ENCODE assay signal across 9 cellular contexts in genomic region chr9:81113408-81114124, GRCh38.
DNase-seq lines count a peak whose midpoint lies in the region; ATAC-seq and TF ChIP-seq lines count a peak whose summit lies in the region.
"Had no signal": no experiment of that assay in that cellular context is flagged by ENCODE, and none has a peak within 500 bp of the region (broad histone marks: within the 10 kb centered on the region; RNA-seq: fewer than 3 reads in every experiment).

No MANE protein-coding gene starts in this region.

- peak overlapping the region; percentile 15 for H3K4me2 ChIP-seq in smooth muscle cell
- no peak overlapping the region for H3K4me2 ChIP-seq in PC-9

- H3K27ac Mint-ChIP-seq in activated CD4-positive, alpha-beta T cell treated with anti-CD3 and anti-CD28 coated beads, Interleukin-2, amount 10 ng/mL, durations not matched to agents 7 days and 5 days: peak overlapping the region; percentile 76

- CTCF ChIA-PET in activated CD4-positive, alpha-beta T cell treated with anti-CD3 and anti-CD28 coated beads, Interleukin-2, amount 10 ng/mL, durations not matched to agents 7 days and 5 days (lab: Charles Lee): no interaction called here
- CTCF ChIA-PET in PC-9 (lab: Charles Lee): no interaction called here

- 76% methylated on average over 7 of the region's 7 CpGs for WGBS in smooth muscle cell (ENCODE audit: low lambda C conversion rate)

- H3K4me1 Mint-ChIP-seq in activated CD4-positive, alpha-beta T cell treated with anti-CD3 and anti-CD28 coated beads, Interleukin-2, amount 10 ng/mL, durations not matched to agents 7 days and 5 days: peaks cover 12% of the 10 kb centered on the region

- H3K4me3 Mint-ChIP-seq in activated CD4-positive, alpha-beta T cell treated with anti-CD3 and anti-CD28 coated beads, Interleukin-2, amount 10 ng/mL, durations not matched to agents 7 days and 5 days: peak overlapping the region; percentile 1

- H3K9me3 ChIP-seq in SJCRH30 (replicated peaks) (no peaks in the 10 kb centered on the region), smooth muscle cell (replicated peaks; ENCODE audit: low read depth) (no peaks in the 10 kb centered on the region), PC-9 (ENCODE audit: insufficient read depth, low read depth) (no peaks in the 10 kb centered on the region)

- H3K27ac ChIP-seq in SJCRH30: peak overlapping the region; percentile 55
- H3K27ac ChIP-seq in smooth muscle cell (ENCODE audit: low read depth): no peak overlapping the region
- H3K27ac ChIP-seq in PC-9: no peak overlapping the region
- no peak overlapping the region for H3K27ac ChIP-seq in foreskin keratinocyte

- no peaks in the 10 kb centered on the region for H3K36me3 ChIP-seq in SJCRH30
- no peaks in the 10 kb centered on the region for H3K36me3 ChIP-seq in smooth muscle cell (ENCODE audit: low read depth)
- H3K36me3 ChIP-seq in PC-9 (ENCODE audit: low read depth): no peaks in the 10 kb centered on the region

- H3K9me2 ChIP-seq in PC-9 (ENCODE audit: insufficient read depth): no peaks in the 10 kb centered on the region

- H3K9ac ChIP-seq in smooth muscle cell (ENCODE audit: low read depth): no peak overlapping the region

- peaks cover 2% of the 10 kb centered on the region for H3K27me3 Mint-ChIP-seq in activated CD4-positive, alpha-beta T cell treated with anti-CD3 and anti-CD28 coated beads, Interleukin-2, amount 10 ng/mL, durations not matched to agents 7 days and 5 days

- H3K36me3 Mint-ChIP-seq in activated CD4-positive, alpha-beta T cell treated with anti-CD3 and anti-CD28 coated beads, Interleukin-2, amount 10 ng/mL, durations not matched to agents 7 days and 5 days (ENCODE audit: low read depth): no peaks in the 10 kb centered on the region

- DNase-seq in activated CD4-positive, alpha-beta T cell treated with anti-CD3 and anti-CD28 coated beads, Interleukin-2, amount 10 ng/mL, durations not matched to agents 7 days and 5 days: no peak
- DNase-seq in activated CD4-positive, alpha-beta T cell treated with anti-CD3 and anti-CD28 coated beads for 48 hours: no peak
- peak; percentile 100 for DNase-seq in MV-4-11 (lab: John Stamatoyannopoulos, UW)
- DNase-seq in SJCRH30: peak; percentile 78 to 84
- DNase-seq in smooth muscle cell (lab: John Stamatoyannopoulos, UW; ENCODE audit: unreplicated experiment): no peak
- DNase-seq in NCI-H2196 treated with DMSO at 0.1 percent for 48 hours (lab: John Stamatoyannopoulos, UW; ENCODE audit: unreplicated experiment): no peak
- DNase-seq in PC-9: no peak
- no peak for DNase-seq in foreskin keratinocyte

- no peaks in the 10 kb centered on the region for H3K27me3 ChIP-seq in SJCRH30
- H3K27me3 ChIP-seq in smooth muscle cell (ENCODE audit: low read depth): no peaks in the 10 kb centered on the region
- no peaks in the 10 kb centered on the region for H3K27me3 ChIP-seq in PC-9 (ENCODE audit: insufficient read depth, low read depth)
- no peaks in the 10 kb centered on the region for H3K27me3 ChIP-seq in foreskin keratinocyte

- H4K20me1 ChIP-seq in smooth muscle cell (ENCODE audit: low read depth) (no peaks in the 10 kb centered on the region), PC-9 (ENCODE audit: insufficient read depth) (no peaks in the 10 kb centered on the region)

- intact Hi-C loops in PC-9 (cut with micrococcal nuclease; ENCODE audit: unreplicated experiment): no loop called here

- H3K4me1 ChIP-seq in SJCRH30 (peaks cover 43% of the 10 kb centered on the region), smooth muscle cell (ENCODE audit: low read depth) (peaks cover 18% of the 10 kb centered on the region), PC-9 (replicated peaks; ENCODE audit: insufficient read depth) (peaks cover 8% of the 10 kb centered on the region), foreskin keratinocyte (peaks cover 7% of the 10 kb centered on the region)

- H3K9me3 Mint-ChIP-seq in activated CD4-positive, alpha-beta T cell treated with anti-CD3 and anti-CD28 coated beads, Interleukin-2, amount 10 ng/mL, durations not matched to agents 7 days and 5 days: no peaks in the 10 kb centered on the region

- no peaks in the 10 kb centered on the region for H3F3A ChIP-seq in smooth muscle cell (ENCODE audit: low read depth)
- H3F3A ChIP-seq in PC-9 (ENCODE audit: insufficient read depth, low read depth): peaks cover 7% of the 10 kb centered on the region; the same call in 1 of the 2 replicates

- no TSS peak for BruUV-seq in PC-9 (replicated peaks; lab: Mats Ljungman, UMichigan)

- no peak for TF ChIP-seq CTCF in smooth muscle cell (IDR thresholded peaks at IDR 0.05; ENCODE audit: borderline replicate concordance, insufficient read depth, poor library complexity, severe bottlenecking)
- TF ChIP-seq CTCF in PC-9 (conservative IDR thresholded peaks at IDR 0.05): no peak
- TF ChIP-seq CTCF in foreskin keratinocyte (conservative IDR thresholded peaks at IDR 0.05): no peak

- peak overlapping the region; percentile 36 for H2AFZ ChIP-seq in smooth muscle cell (ENCODE audit: low read depth)
- H2AFZ ChIP-seq in PC-9: no peak overlapping the region

- H3K79me2 ChIP-seq in smooth muscle cell (ENCODE audit: low read depth) (no peaks in the 10 kb centered on the region), PC-9 (ENCODE audit: low read depth) (no peaks in the 10 kb centered on the region)

- POLR2A ChIA-PET in activated CD4-positive, alpha-beta T cell treated with anti-CD3 and anti-CD28 coated beads, Interleukin-2, amount 10 ng/mL, durations not matched to agents 7 days and 5 days (lab: Charles Lee): no interaction called here
- POLR2A ChIA-PET in PC-9 (lab: Charles Lee; ENCODE audit: unreplicated experiment): no interaction called here

- ATAC-seq in foreskin keratinocyte: no peak

- H3K4me3 ChIP-seq in SJCRH30 (peak overlapping the region; percentile 30), smooth muscle cell (no peak overlapping the region), PC-9 (no peak overlapping the region)
- H3K4me3 ChIP-seq: lung had no signal

Comparison
In these comparisons a context has a peak if more than half of its experiments do, and no peak if none do; other contexts are left out.
1. DNase-seq: peak in MV-4-11 (single experiment) and SJCRH30 (2 of 2); none in activated CD4-positive, alpha-beta T cell treated with anti-CD3 and anti-CD28 coated beads, Interleukin-2, amount 10 ng/mL, durations not matched to agents 7 days and 5 days (single experiment), activated CD4-positive, alpha-beta T cell treated with anti-CD3 and anti-CD28 coated beads for 48 hours (single experiment), smooth muscle cell (single experiment), NCI-H2196 treated with DMSO at 0.1 percent for 48 hours (single experiment), PC-9 (0 of 2) and foreskin keratinocyte (0 of 2).